In the genomic region with DNA sequence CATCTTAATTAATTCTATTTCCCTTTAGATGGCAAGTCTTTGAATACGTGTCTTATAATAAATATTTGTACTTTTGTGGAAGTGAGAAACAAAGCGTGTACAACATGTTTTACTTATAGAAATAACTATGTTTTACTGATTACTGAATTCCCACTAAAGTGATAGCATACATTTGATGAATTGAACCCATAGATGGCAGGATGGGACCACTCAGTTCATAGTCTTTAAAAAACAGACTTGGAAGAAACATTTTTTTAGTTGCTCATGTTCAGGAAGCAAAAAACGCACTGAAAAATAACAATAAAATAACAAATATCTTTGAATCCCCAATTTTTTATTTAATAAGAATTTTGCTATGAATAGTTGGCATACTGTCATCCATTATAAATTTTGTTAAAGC, we compare ENCODE assay signal across 10 cellular contexts.
DNase-seq lines count a peak whose midpoint lies in the region; ATAC-seq, FAIRE-seq and TF ChIP-seq lines count a peak whose summit lies in the region.
"Had no signal": no experiment of that assay in that cellular context is flagged by ENCODE, and none has a peak within 500 bp of the region (broad histone marks: within the 10 kb centered on the region; RNA-seq: fewer than 3 reads in every experiment).

No MANE protein-coding gene starts in this region.

- intact Hi-C loops in Right ventricle myocardium superior (cut with DNase I) = loop anchor here (5.0 kb wide), 1 partner anchor 449 kb away; no protein-coding TSS in a partner anchor
- intact Hi-C loops in Right ventricle myocardium inferior (cut with DNase I) = loop anchor here (2.0 kb wide), 1 partner anchor 449 kb away; no protein-coding TSS in a partner anchor
- intact Hi-C loops in PC-3 (cut with micrococcal nuclease) = loop anchor here (1.0 to 5.0 kb wide), 6 partner anchors 329 to 694 kb away; partner anchors contain the start of gene NEGR1
- intact Hi-C loops in transverse colon (cut with DNase I; ENCODE audit: low total_unique reads) = no loop called here

- DNase-seq in Right ventricle myocardium superior (no peak), Right ventricle myocardium inferior (ENCODE audit: missing footprints) (no peak), PC-3 (peak; percentile 47), foreskin melanocyte (peak; percentile 37), transverse colon (no peak), RCC 7860 (ENCODE audit: low spot score) (no peak), GM10266 (ENCODE audit: extremely low spot score) (no peak), germinal center (ENCODE audit: low spot score) (no peak)
- DNase-seq: cortex of kidney, upper lobe of left lung had no signal

- CTCF ChIA-PET in PC-3 (lab: Charles Lee) = no interaction called here

- H3K4me3 ChIP-seq in PC-3 (ENCODE audit: low read length) = no peak overlapping the region
- H3K4me3 ChIP-seq in transverse colon = no peak overlapping the region
- H3K4me3 ChIP-seq: upper lobe of left lung had no signal

- no TSS peak for BruUV-seq in PC-3 (replicated peaks; lab: Mats Ljungman, UMichigan)

- ATAC-seq in Right ventricle myocardium superior (ENCODE audit: poor library complexity) (peak; percentile 84), Right ventricle myocardium inferior (no peak), PC-3 (no peak; the same call in 1 of the 2 replicates)

- no peak for FAIRE-seq in RCC 7860 (lab: Jason Lieb, UNC)

- no peaks in the 10 kb centered on the region for H3K27me3 ChIP-seq in PC-3 (ENCODE audit: low read length)
- no peaks in the 10 kb centered on the region for H3K27me3 ChIP-seq in transverse colon
- H3K27me3 ChIP-seq: upper lobe of left lung had no signal

- H3K9ac ChIP-seq in PC-3 (ENCODE audit: low read length) = no peak overlapping the region

- H3K27ac ChIP-seq in PC-3 (ENCODE audit: low read length) = no peak overlapping the region
- H3K27ac ChIP-seq in transverse colon = no peak overlapping the region
- H3K27ac ChIP-seq: upper lobe of left lung had no signal

- TF ChIP-seq EP300 in transverse colon (IDR thresholded peaks at IDR 0.05; ENCODE audit: low read depth) = no peak

- H3K4me1 ChIP-seq in PC-3 (ENCODE audit: insufficient read depth, low read length) (peaks cover 14% of the 10 kb centered on the region), transverse colon (peaks cover 0 to 9% (median 2%) of the 10 kb centered on the region in 4 donors)
- H3K4me1 ChIP-seq: upper lobe of left lung had no signal

- no peaks in the 10 kb centered on the region for H3K9me2 ChIP-seq in PC-3 (replicated peaks; ENCODE audit: low read length)

- 39 to 44% methylated on average over 3 of the region's 3 CpGs for WGBS in transverse colon (ENCODE audit: low coverage in 1 of 2), 2 donors

- H3K79me2 ChIP-seq in PC-3 (ENCODE audit: low read length) = no peaks in the 10 kb centered on the region

- H3K36me3 ChIP-seq in PC-3 (ENCODE audit: low read depth, low read length) = no peaks in the 10 kb centered on the region
- H3K36me3 ChIP-seq in transverse colon = no peaks in the 10 kb centered on the region
- H3K36me3 ChIP-seq: upper lobe of left lung had no signal

- in situ Hi-C loops in transverse colon (cut with MboI; ENCODE audit: low pct_ligation_motif_present in 1 of 4, low pct_unique_long_range_greater_than_20kb in 1 of 4, low sequenced_read_pairs in 3 of 4) = loop anchor here in 3 of 4 donors (10.0 to 25.0 kb wide), 2 partner anchors 447 to 449 kb away; no protein-coding TSS in a partner anchor

- H4K20me1 ChIP-seq in PC-3 (ENCODE audit: low read length) = no peaks in the 10 kb centered on the region

- TF ChIP-seq CTCF in PC-3 (conservative IDR thresholded peaks at IDR 0.05; ENCODE audit: low read depth, low read length) (peak; percentile 60), transverse colon (IDR thresholded peaks at IDR 0.05) (peak; percentile 34 to 46 (median 41)), GM10266 (IDR thresholded peaks at IDR 0.05; ENCODE audit: control insufficient read depth, insufficient read depth, low read depth, missing control alignments) (no peak)

- H2AFZ ChIP-seq in PC-3 (ENCODE audit: low read length) = no peak overlapping the region

- H3K4me2 ChIP-seq in PC-3 (ENCODE audit: low read length) = no peak overlapping the region

- TF ChIP-seq POLR2A in transverse colon (IDR thresholded peaks at IDR 0.05) = no peak

- H3K9me3 ChIP-seq in PC-3 (ENCODE audit: low read length) (no peaks in the 10 kb centered on the region), transverse colon (no peaks in the 10 kb centered on the region)
- H3K9me3 ChIP-seq: upper lobe of left lung had no signal

- no peaks in the 10 kb centered on the region for H3F3A ChIP-seq in PC-3 (ENCODE audit: low read length, unreplicated experiment)

- POLR2A ChIA-PET in PC-3 (lab: Charles Lee; ENCODE audit: unreplicated experiment) = no interaction called here

Comparison
In these comparisons a context has a peak if more than half of its experiments do, and no peak if none do; other contexts are left out.
1. DNase-seq: peak in PC-3 (single experiment) and foreskin melanocyte (single experiment); none in Right ventricle myocardium superior (single experiment), Right ventricle myocardium inferior (single experiment), transverse colon (single experiment), RCC 7860 (single experiment), GM10266 (single experiment) and germinal center (single experiment).